In the genomic region with DNA sequence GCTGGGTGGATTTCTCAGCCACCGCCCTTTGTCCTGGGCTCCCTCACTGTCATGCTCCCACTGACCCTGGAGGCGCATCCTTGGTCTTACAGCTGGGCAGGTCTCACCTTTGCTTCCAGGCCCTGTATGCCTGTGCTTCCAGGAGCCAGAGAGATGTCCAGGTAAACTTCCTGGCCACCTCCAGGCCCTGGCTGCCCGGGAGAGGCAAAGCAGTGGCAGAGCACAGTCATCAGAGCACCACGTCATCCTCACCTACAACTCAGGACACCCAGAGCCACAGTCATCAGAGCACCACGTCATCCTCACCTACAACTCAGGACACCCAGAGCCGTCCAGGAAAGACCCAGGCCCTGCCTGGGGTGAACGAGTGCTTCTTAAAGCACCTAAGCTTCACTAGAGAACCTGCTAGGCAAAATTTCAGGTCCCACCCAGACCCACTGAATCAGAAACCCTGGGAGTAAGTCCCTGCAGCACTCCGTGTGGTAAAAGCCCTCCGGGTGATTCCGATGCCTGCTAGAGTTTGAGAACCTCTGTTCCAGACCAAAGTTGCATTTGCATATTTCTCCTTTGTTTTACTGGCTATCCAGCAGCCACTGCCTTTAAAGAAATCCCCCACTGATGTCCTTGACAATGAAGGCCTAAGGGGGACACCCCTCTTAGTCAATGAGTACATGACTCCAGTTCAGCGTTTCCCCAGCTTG, we compare ENCODE assay signal across 24 cellular contexts.
DNase-seq lines count a peak whose midpoint lies in the region; ATAC-seq and TF ChIP-seq lines count a peak whose summit lies in the region.
"Had no signal": no experiment of that assay in that cellular context is flagged by ENCODE, and none has a peak within 500 bp of the region (broad histone marks: within the 10 kb centered on the region; RNA-seq: fewer than 3 reads in every experiment).

No MANE protein-coding gene starts in this region.

- H3K4me3 ChIP-seq in NT2/D1 (ENCODE audit: insufficient read length, low read depth) (no peak overlapping the region), endodermal cell (ENCODE audit: low read length) (no peak overlapping the region), mucosa of descending colon (no peak overlapping the region), left lung (no peak overlapping the region)
- H3K4me3 ChIP-seq: PC-9, SJCRH30 had no signal

- intact Hi-C loops in mucosa of descending colon (cut with DNase I, micrococcal nuclease) (no loop called here), left lung (cut with DNase I) (no loop called here)

- 90 to 93% methylated on average over 8 to 11 of the region's 11 CpGs for WGBS in endodermal cell (ENCODE audit: insufficient coverage in 1 of 2, insufficient read length in 1 of 2), 2 experiments

- H3K9me3 Mint-ChIP-seq in endodermal cell (no peaks in the 10 kb centered on the region), mesothelial cell of epicardium (no peaks in the 10 kb centered on the region)
- no peaks in the 10 kb centered on the region for H3K9me3 Mint-ChIP-seq in stimulated activated effector memory CD8-positive, alpha-beta T cell treated with anti-CD3 and anti-CD28 coated beads, Interleukin-12 subunit alpha, Interleukin-12 subunit beta, amount 100 ng/mL, for 72 hours
- H3K9me3 Mint-ChIP-seq: activated CD4-positive, alpha-beta T cell treated with anti-CD3 and anti-CD28 coated beads, Interleukin-2, amount 10 ng/mL, durations not matched to agents 7 days and 5 days; CD8-positive, alpha-beta memory T cell; T-helper 1 cell treated with Interleukin-12 subunit alpha and Interleukin-12 subunit beta and Interleukin-4 antibody, amounts not matched to agents 30 μg/mL and 1 μg/mL, for 36 hours had no signal

- no peak for DNase-seq in NT2/D1 (ENCODE audit: low read depth, low spot score)
- DNase-seq in endodermal cell: no peak
- no peak for DNase-seq in mesothelial cell of epicardium (ENCODE audit: low spot score in 2 of 2, unreplicated experiment in 2 of 2)
- DNase-seq in stimulated activated effector memory CD8-positive, alpha-beta T cell treated with anti-CD3 and anti-CD28 coated beads, Interleukin-12 subunit alpha, Interleukin-12 subunit beta, amount 100 ng/mL, for 72 hours (ENCODE audit: low spot score in 2 of 2): no peak
- no peak for DNase-seq in mucosa of descending colon
- no peak for DNase-seq in left lung
- DNase-seq: activated CD4-positive, alpha-beta T cell treated with anti-CD3 and anti-CD28 coated beads, Interleukin-2, amount 10 ng/mL, durations not matched to agents 7 days and 5 days; activated CD8-positive, alpha-beta memory T cell treated with anti-CD3 and anti-CD28 coated beads, Interleukin-2, amount 50 U/mL, for 4 hours; activated effector memory CD4-positive, alpha-beta T cell treated with Interleukin-2 at 50 U/mL for 16 hours; CD8-positive, alpha-beta memory T cell; dermis blood vessel endothelial cell; DMS79 treated with DMSO at 0.1 percent for 48 hours; erythroblast; left cardiac atrium; midbrain; NCI-H187; NCI-H226; NCI-H82; PC-9; stimulated activated CD8-positive, alpha-beta memory T cell treated with anti-CD3 and anti-CD28 coated beads, Interleukin-4, amount 100 ng/mL, for 48 hours had no signal

- H3K4me3 Mint-ChIP-seq in endodermal cell (no peak overlapping the region), mesothelial cell of epicardium (no peak overlapping the region)
- H3K4me3 Mint-ChIP-seq in stimulated activated effector memory CD8-positive, alpha-beta T cell treated with anti-CD3 and anti-CD28 coated beads, Interleukin-12 subunit alpha, Interleukin-12 subunit beta, amount 100 ng/mL, for 72 hours: no peak overlapping the region
- H3K4me3 Mint-ChIP-seq: activated CD4-positive, alpha-beta T cell treated with anti-CD3 and anti-CD28 coated beads, Interleukin-2, amount 10 ng/mL, durations not matched to agents 7 days and 5 days; CD8-positive, alpha-beta memory T cell; T-helper 1 cell treated with Interleukin-12 subunit alpha and Interleukin-12 subunit beta and Interleukin-4 antibody, amounts not matched to agents 30 μg/mL and 1 μg/mL, for 36 hours had no signal

- ATAC-seq in stimulated activated effector memory CD8-positive, alpha-beta T cell treated with anti-CD3 and anti-CD28 coated beads, Interleukin-12 subunit alpha, Interleukin-12 subunit beta, amount 100 ng/mL, for 72 hours: no peak
- ATAC-seq in HG03095 (IDR thresholded peaks at IDR 0.05; ENCODE audit: unreplicated experiment) (no peak), mucosa of descending colon (no peak), left lung (no peak)

- peaks cover 25% of the 10 kb centered on the region for H3K4me1 Mint-ChIP-seq in endodermal cell
- H3K4me1 Mint-ChIP-seq in mesothelial cell of epicardium: peaks cover 48% of the 10 kb centered on the region
- H3K4me1 Mint-ChIP-seq in stimulated activated effector memory CD8-positive, alpha-beta T cell treated with anti-CD3 and anti-CD28 coated beads, Interleukin-12 subunit alpha, Interleukin-12 subunit beta, amount 100 ng/mL, for 72 hours: peaks cover 33% of the 10 kb centered on the region

- H3K36me3 Mint-ChIP-seq in endodermal cell (ENCODE audit: low read depth): peaks cover 29% of the 10 kb centered on the region
- H3K36me3 Mint-ChIP-seq in mesothelial cell of epicardium: peaks cover 10% of the 10 kb centered on the region
- no peaks in the 10 kb centered on the region for H3K36me3 Mint-ChIP-seq in stimulated activated effector memory CD8-positive, alpha-beta T cell treated with anti-CD3 and anti-CD28 coated beads, Interleukin-12 subunit alpha, Interleukin-12 subunit beta, amount 100 ng/mL, for 72 hours
- H3K36me3 Mint-ChIP-seq: CD8-positive, alpha-beta memory T cell had no signal

- peaks cover 50% of the 10 kb centered on the region for H3K36me3 ChIP-seq in NT2/D1 (ENCODE audit: insufficient read depth, insufficient read length, low read length)
- H3K36me3 ChIP-seq in endodermal cell (ENCODE audit: control insufficient read depth, insufficient read depth, low read length): peaks cover 60% of the 10 kb centered on the region
- H3K36me3 ChIP-seq in mucosa of descending colon (ENCODE audit: low read depth): no peaks in the 10 kb centered on the region
- peaks cover 0 to 8% of the 10 kb centered on the region in 2 donors for H3K36me3 ChIP-seq in left lung
- H3K36me3 ChIP-seq: SJCRH30 had no signal

- H3K27me3 Mint-ChIP-seq in endodermal cell (ENCODE audit: insufficient read depth) (no peaks in the 10 kb centered on the region), mesothelial cell of epicardium (ENCODE audit: low read depth) (no peaks in the 10 kb centered on the region)
- H3K27me3 Mint-ChIP-seq: activated CD4-positive, alpha-beta T cell treated with anti-CD3 and anti-CD28 coated beads, Interleukin-2, amount 10 ng/mL, durations not matched to agents 7 days and 5 days; CD8-positive, alpha-beta memory T cell had no signal

- H3K27me3 ChIP-seq in NT2/D1 (ENCODE audit: insufficient read depth, insufficient read length) (no peaks in the 10 kb centered on the region), endodermal cell (ENCODE audit: control insufficient read depth, insufficient read depth, low read length, poor library complexity, severe bottlenecking) (no peaks in the 10 kb centered on the region), left lung (no peaks in the 10 kb centered on the region)
- H3K27me3 ChIP-seq: SJCRH30 had no signal

- TF ChIP-seq CTCF in endodermal cell (conservative IDR thresholded peaks at IDR 0.05) (no peak), mesothelial cell of epicardium (IDR thresholded peaks at IDR 0.05; ENCODE audit: unreplicated experiment) (no peak), mucosa of descending colon (IDR thresholded peaks at IDR 0.05) (no peak), left lung (IDR thresholded peaks at IDR 0.05) (no peak)

- H3K9ac ChIP-seq in NT2/D1 (ENCODE audit: insufficient read length, low read depth) (peak overlapping the region; percentile 6), endodermal cell (ENCODE audit: extremely low read depth, low read length, poor library complexity, severe bottlenecking) (no peak overlapping the region)
- H3K9ac ChIP-seq: KMS-11 had no signal

- H3K4me1 ChIP-seq in NT2/D1 (ENCODE audit: insufficient read depth, insufficient read length) (peaks cover 34% of the 10 kb centered on the region), endodermal cell (ENCODE audit: control insufficient read depth, insufficient read depth, low read length) (peaks cover 5% of the 10 kb centered on the region), mucosa of descending colon (ENCODE audit: low read depth) (peaks cover 12% of the 10 kb centered on the region), left lung (no peaks in the 10 kb centered on the region)
- H3K4me1 ChIP-seq: SJCRH30 had no signal

- H3K27ac ChIP-seq in endodermal cell (ENCODE audit: low read depth, low read length): no peak overlapping the region
- H3K27ac ChIP-seq in left lung: no peak overlapping the region
- H3K27ac ChIP-seq: KMS-11, PC-9, SJCRH30 had no signal

- H3K9me3 ChIP-seq in NT2/D1 (ENCODE audit: insufficient read depth, low read length) (no peaks in the 10 kb centered on the region), endodermal cell (ENCODE audit: control insufficient read depth, low read length) (no peaks in the 10 kb centered on the region), mucosa of descending colon (no peaks in the 10 kb centered on the region), left lung (no peaks in the 10 kb centered on the region)
- H3K9me3 ChIP-seq: SJCRH30 had no signal

- peak overlapping the region; percentile 82 for H3K27ac Mint-ChIP-seq in endodermal cell
- H3K27ac Mint-ChIP-seq in mesothelial cell of epicardium: peak overlapping the region; percentile 87
- H3K27ac Mint-ChIP-seq in stimulated activated effector memory CD8-positive, alpha-beta T cell treated with anti-CD3 and anti-CD28 coated beads, Interleukin-12 subunit alpha, Interleukin-12 subunit beta, amount 100 ng/mL, for 72 hours: peak overlapping the region; percentile 81
- H3K27ac Mint-ChIP-seq: T-helper 1 cell treated with Interleukin-12 subunit alpha and Interleukin-12 subunit beta and Interleukin-4 antibody, amounts not matched to agents 30 μg/mL and 1 μg/mL, for 36 hours had no signal
